ENCODE assay signal across 8 cellular contexts in the genomic region with DNA sequence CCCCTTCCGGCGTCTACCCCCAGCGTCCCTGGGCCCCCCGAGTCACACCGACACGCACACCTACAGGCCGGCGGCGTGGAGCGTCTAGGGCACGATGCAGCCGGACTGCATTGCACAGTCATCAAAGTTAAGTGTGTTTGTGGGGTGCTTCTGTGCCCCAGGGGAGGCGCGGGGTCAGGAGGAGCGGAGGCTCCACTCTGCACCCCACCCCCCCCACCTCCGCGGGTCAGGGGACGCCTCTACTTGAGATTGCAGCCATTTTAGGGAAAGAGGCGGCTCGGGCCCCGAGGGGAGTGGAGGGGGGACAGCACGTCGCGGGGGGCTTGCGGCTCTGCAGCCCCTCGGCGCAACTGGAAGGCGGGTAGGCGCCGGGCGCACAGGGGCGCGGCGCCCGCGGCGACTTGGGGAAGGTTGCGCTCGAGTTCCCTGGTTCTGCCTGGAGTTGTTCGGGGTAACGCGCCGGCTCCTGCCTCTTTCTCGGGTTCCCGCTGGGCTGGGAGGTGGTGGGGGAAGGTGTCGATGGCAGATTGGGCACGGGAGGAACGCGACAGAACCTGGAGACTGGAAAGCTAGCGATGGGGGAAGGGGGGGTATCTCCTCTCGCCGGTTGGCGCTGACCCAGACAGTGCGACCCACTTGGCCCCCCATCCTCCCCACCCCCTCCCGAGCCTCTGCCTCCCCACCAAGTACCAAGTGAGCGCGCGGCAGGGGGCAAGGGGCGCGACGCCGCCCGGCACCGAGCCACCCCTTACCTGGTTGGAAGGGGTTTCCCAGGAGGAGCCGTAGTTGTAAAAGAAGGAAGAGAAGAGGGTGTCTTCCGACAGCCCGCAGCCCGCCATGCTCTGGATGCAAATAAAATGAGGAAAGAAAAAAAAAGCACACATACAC.
DNase-seq lines count a peak whose midpoint lies in the region; ATAC-seq, FAIRE-seq and TF ChIP-seq lines count a peak whose summit lies in the region.

No MANE protein-coding gene starts in this region.

- in situ Hi-C loops in GM12878 (cut with MboI), result no loop called here

- RAD21 ChIA-PET in GM12878 (lab: Charles Lee; ENCODE audit: unreplicated experiment), result no interaction called here

- ATAC-seq in GM12878, result no peak
- ATAC-seq in GM21737 (IDR thresholded peaks at IDR 0.05; ENCODE audit: unreplicated experiment), result no peak

- H3K36me3 ChIP-seq in Karpas-422 (ENCODE audit: insufficient read depth, low read length) (no peaks in the 10 kb centered on the region), GM12878 (ENCODE audit: control insufficient read depth in 2 of 2, insufficient read depth in 2 of 2, low read length in 1 of 2) (no peaks in the 10 kb centered on the region), keratinocyte (ENCODE audit: control insufficient read depth in 2 of 2, extremely low read depth in 1 of 2, insufficient read depth in 2 of 2, low read length in 2 of 2) (no peaks in the 10 kb centered on the region)

- TF ChIP-seq EP300 in GM12878 (IDR thresholded peaks at IDR 0.05; ENCODE audit: borderline replicate concordance in 1 of 2, control insufficient read depth in 1 of 2, low read depth in 2 of 2, low read length in 2 of 2), result no peak

- TF ChIP-seq RAD21 in GM12878 (IDR thresholded peaks at IDR 0.05; ENCODE audit: insufficient read depth, low read depth, low read length), result no peak

- FAIRE-seq in GM12878 (lab: Jason Lieb, UNC) (no peak), keratinocyte (lab: Jason Lieb, UNC) (no peak)

- H3K9me3 ChIP-seq in Karpas-422 (ENCODE audit: low read length) (no peaks in the 10 kb centered on the region), GM12878 (replicated peaks; ENCODE audit: control insufficient read depth, insufficient read depth, low read length) (no peaks in the 10 kb centered on the region), keratinocyte (ENCODE audit: control insufficient read depth, low read depth, low read length) (no peaks in the 10 kb centered on the region)

- SMC1A ChIA-PET in GM12878 (lab: Charles Lee; ENCODE audit: uncharacterized antibody, unreplicated experiment), result no interaction called here

- TF ChIP-seq POLR2A in GM12878 (IDR thresholded peaks at IDR 0.05; ENCODE audit: low read depth, low read length), result no peak

- TF ChIP-seq CTCF in GM12878 (IDR thresholded peaks at IDR 0.05 in 2 of 3, conservative IDR thresholded peaks at IDR 0.05 in 1 of 3; ENCODE audit: control insufficient read depth in 2 of 3, extremely low read depth in 1 of 3, insufficient read depth in 1 of 3, low read depth in 3 of 3, low read length in 3 of 3) (no peak), keratinocyte (optimal IDR thresholded peaks at IDR 0.05 in 1 of 3, IDR thresholded peaks at IDR 0.05 in 1 of 3, conservative IDR thresholded peaks at IDR 0.05 in 1 of 3; ENCODE audit: extremely low read depth in 1 of 3, insufficient read depth in 2 of 3, low read length in 3 of 3) (no peak)

- H3K79me2 ChIP-seq in Karpas-422 (ENCODE audit: low read length), result no peaks in the 10 kb centered on the region
- H3K79me2 ChIP-seq in GM12878 (ENCODE audit: control insufficient read depth, insufficient read depth, low read length), result no peaks in the 10 kb centered on the region
- no peaks in the 10 kb centered on the region for H3K79me2 ChIP-seq in keratinocyte (ENCODE audit: control insufficient read depth, insufficient read depth, low read length)

- no peaks in the 10 kb centered on the region for H4K20me1 ChIP-seq in Karpas-422 (ENCODE audit: insufficient read depth, low read depth, low read length)
- H4K20me1 ChIP-seq in GM12878 (ENCODE audit: control insufficient read depth, insufficient read depth), result no peaks in the 10 kb centered on the region
- H4K20me1 ChIP-seq in keratinocyte (ENCODE audit: control insufficient read depth, extremely low read depth, insufficient read depth, low read length), result no peaks in the 10 kb centered on the region

- peak overlapping the region; percentile 97 for H3K4me2 ChIP-seq in Karpas-422 (ENCODE audit: low read depth, low read length, poor library complexity, severe bottlenecking)
- peak overlapping the region; percentile 74 for H3K4me2 ChIP-seq in GM12878 (ENCODE audit: control insufficient read depth, insufficient read depth)
- peak overlapping the region; percentile 85 for H3K4me2 ChIP-seq in keratinocyte (ENCODE audit: control insufficient read depth, extremely low read depth, insufficient read depth, low read depth, low read length)

- POLR2A ChIA-PET in GM12878 (lab: Charles Lee), result no interaction called here

- H3K9ac ChIP-seq in Karpas-422 (ENCODE audit: low read length) (peak overlapping the region; percentile 67), GM12878 (ENCODE audit: control insufficient read depth, insufficient read depth, low read length) (no peak overlapping the region), keratinocyte (ENCODE audit: control insufficient read depth, extremely low read depth, insufficient read depth, low read length) (no peak overlapping the region)

- WGBS in GM12878 (ENCODE audit: insufficient coverage, insufficient replicate concordance, low lambda C conversion rate, missing lambda C conversion rate), result 6% methylated on average over 67 of the region's 68 CpGs

- peak overlapping the region; percentile 97 for H2AFZ ChIP-seq in Karpas-422 (ENCODE audit: low read length)
- H2AFZ ChIP-seq in GM12878 (ENCODE audit: control insufficient read depth, low read depth, low read length), result no peak overlapping the region
- H2AFZ ChIP-seq in keratinocyte (ENCODE audit: control insufficient read depth, low read length), result no peak overlapping the region

- H3K4me1 ChIP-seq in Karpas-422 (ENCODE audit: low read length) (peaks cover 16% of the 10 kb centered on the region), GM12878 (ENCODE audit: control insufficient read depth, insufficient read depth, low read length) (no peaks in the 10 kb centered on the region; the same call in 1 of the 2 replicates), keratinocyte (ENCODE audit: control insufficient read depth, extremely low read depth, insufficient read depth, low read length) (peaks cover 17% of the 10 kb centered on the region)

- intact Hi-C loops in GM12878 (cut with micrococcal nuclease; ENCODE audit: unreplicated experiment), result no loop called here

- H3K9me2 ChIP-seq in Karpas-422 (replicated peaks; ENCODE audit: insufficient read depth, low read length), result no peaks in the 10 kb centered on the region

- dilution Hi-C loops in keratinocyte (cut with MboI; ENCODE audit: extremely low pct_ligation_motif_present, low sequenced_read_pairs), result no loop called here

- no peaks in the 10 kb centered on the region for H3K9me1 ChIP-seq in keratinocyte (ENCODE audit: control insufficient read depth, extremely low read depth, insufficient read depth, low read length)

- H3K27me3 ChIP-seq in Karpas-422 (ENCODE audit: low read length), result no peaks in the 10 kb centered on the region
- peaks cover 2 to 4% of the 10 kb centered on the region in 2 experiments; a peak in 3 of 4 replicates for H3K27me3 ChIP-seq in GM12878 (replicated peaks in 1 of 2; ENCODE audit: control insufficient read depth in 2 of 2, insufficient read depth in 2 of 2, low read length in 1 of 2)
- H3K27me3 ChIP-seq in keratinocyte (ENCODE audit: control insufficient read depth, extremely low read depth, insufficient read depth, low read length), result peaks cover 36% of the 10 kb centered on the region

- DNase-seq in COLO668 (lab: John Stamatoyannopoulos, UW; ENCODE audit: unreplicated experiment) (peak; percentile 46), Karpas-422 (no peak), GM12878 (ENCODE audit: low read depth, low spot score) (no peak), keratinocyte (ENCODE audit: low read depth, low spot score) (no peak), NCI-H2081 treated with DMSO at 0.1 percent for 48 hours (lab: John Stamatoyannopoulos, UW) (no peak), NCI-H1436 (lab: John Stamatoyannopoulos, UW) (no peak)
- peak; percentile 25 for DNase-seq in stimulated activated CD8-positive, alpha-beta memory T cell treated with anti-CD3 and anti-CD28 coated beads, Interleukin-4, amount 100 ng/mL, for 48 hours

- peak overlapping the region; percentile 82 for H3K4me3 ChIP-seq in Karpas-422 (ENCODE audit: low read length)
- H3K4me3 ChIP-seq in GM12878, result peak overlapping the region; percentile 65
- H3K4me3 ChIP-seq in keratinocyte (ENCODE audit: control insufficient read depth in 2 of 3, extremely low read depth in 1 of 3, insufficient read depth in 2 of 3, low read depth in 1 of 3, low read length in 3 of 3), result peak overlapping the region; percentile 51 to 67 (median 65)

- no TSS peak for BruUV-seq in GM12878 (replicated peaks; lab: Mats Ljungman, UMichigan)

- H3K27ac ChIP-seq in Karpas-422 (ENCODE audit: low read length) (no peak overlapping the region), GM12878 (ENCODE audit: control insufficient read depth, insufficient read depth) (no peak overlapping the region), keratinocyte (ENCODE audit: control insufficient read depth, insufficient read depth, low read length) (no peak overlapping the region)

- CTCF ChIA-PET in GM12878 (lab: Yijun Ruan, JAX), result no interaction called here

TF ChIP-seq in GM12878, 131 proteins besides CTCF, POLR2A, EP300 and RAD21:
- TF ChIP-seq HDAC6 (IDR thresholded peaks at IDR 0.05; ENCODE audit: unreplicated experiment) (peak; percentile 96), TCF12 (IDR thresholded peaks at IDR 0.05; ENCODE audit: low read depth, low read length) (no peak), ZNF274 (IDR thresholded peaks at IDR 0.05; ENCODE audit: insufficient read depth, insufficient read length) (no peak)

Comparison
In these comparisons a context has a peak if more than half of its experiments do, and no peak if none do; other contexts are left out.
1. DNase-seq: peak in COLO668 (single experiment) and stimulated activated CD8-positive, alpha-beta memory T cell treated with anti-CD3 and anti-CD28 coated beads, Interleukin-4, amount 100 ng/mL, for 48 hours (single experiment); none in Karpas-422 (single experiment), GM12878 (single experiment), keratinocyte (single experiment), NCI-H2081 treated with DMSO at 0.1 percent for 48 hours (single experiment) and NCI-H1436 (single experiment).
2. Peak in every context shown above with its lines, with median percentiles within 50 percentile points of each other: H3K4me2 ChIP-seq and H3K4me3 ChIP-seq.